In the genomic region with DNA sequence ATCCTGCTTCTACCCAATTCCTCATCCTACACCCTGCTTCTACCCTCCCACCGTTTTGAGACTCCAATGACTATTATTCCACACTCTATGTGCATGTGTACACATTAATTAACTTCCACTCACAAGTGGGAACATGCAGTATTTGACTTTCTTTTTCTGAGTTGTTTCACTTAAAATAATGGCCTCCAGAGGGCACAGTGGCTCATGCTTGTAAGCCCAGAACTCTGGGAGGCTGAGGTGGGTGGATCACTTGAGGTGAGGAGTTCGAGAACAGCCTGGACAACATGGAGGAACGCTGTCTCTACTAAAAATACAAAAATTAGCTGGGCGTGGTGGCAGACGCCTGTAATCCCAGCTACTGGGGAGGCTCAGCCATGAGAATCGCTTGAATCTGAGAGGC, we compare ENCODE assay signal across 12 cellular contexts.
DNase-seq lines count a peak whose midpoint lies in the region; ATAC-seq and TF ChIP-seq lines count a peak whose summit lies in the region.
"Had no signal": no experiment of that assay in that cellular context is flagged by ENCODE, and none has a peak within 500 bp of the region (broad histone marks: within the 10 kb centered on the region; RNA-seq: fewer than 3 reads in every experiment).

No MANE protein-coding gene starts in this region.

- no peak overlapping the region for H3K4me2 ChIP-seq in OCI-LY7 (ENCODE audit: low read length)

- DNase-seq in AG10803 (ENCODE audit: low read depth) (no peak), GM13977 (ENCODE audit: low spot score) (no peak), OCI-LY7 (ENCODE audit: low spot score) (peak; percentile 24), erythroblast (lab: John Stamatoyannopoulos, UW) (peak; percentile 3 to 20), NOMO-1 treated with DMSO at 0.1 percent for 48 hours (lab: John Stamatoyannopoulos, UW; ENCODE audit: unreplicated experiment) (no peak), amniotic stem cell (lab: John Stamatoyannopoulos, UW) (no peak)
- DNase-seq: activated T-cell treated with anti-CD3 and anti-CD28 coated beads for 4 hours, caudate nucleus, DMS 273 treated with DMSO at 0.1 percent for 48 hours, heart left ventricle had no signal

- no peak for TF ChIP-seq POLR2A in erythroblast (IDR thresholded peaks at IDR 0.05; ENCODE audit: low read length)

- no peaks in the 10 kb centered on the region for H4K20me1 ChIP-seq in OCI-LY7 (ENCODE audit: insufficient read depth, low read length)

- no peak overlapping the region for H2AFZ ChIP-seq in OCI-LY7 (ENCODE audit: low read length)

- in situ Hi-C loops in GM13977 (cut with MboI; ENCODE audit: low pct_unique_long_range_greater_than_20kb, low sequenced_read_pairs, unreplicated experiment) = no loop called here

- BruUV-seq in OCI-LY7 (replicated peaks; lab: Mats Ljungman, UMichigan) = no TSS peak

- no peaks in the 10 kb centered on the region for H3K9me3 ChIP-seq in OCI-LY7 (ENCODE audit: low read length)
- H3K9me3 ChIP-seq: heart left ventricle had no signal

- ATAC-seq in HG03159 (IDR thresholded peaks at IDR 0.05; ENCODE audit: unreplicated experiment) (no peak), GM19035 (IDR thresholded peaks at IDR 0.05; ENCODE audit: unreplicated experiment) (no peak)
- ATAC-seq: heart left ventricle had no signal

- POLR2A ChIA-PET in OCI-LY7 (lab: Charles Lee) = no interaction called here

- TF ChIP-seq CTCF in AG10803 (conservative IDR thresholded peaks at IDR 0.05; ENCODE audit: low read length) = peak; percentile 17
- peak; percentile 18 for TF ChIP-seq CTCF in GM13977 (IDR thresholded peaks at IDR 0.05; ENCODE audit: extremely low read depth, insufficient read depth, missing control alignments)
- peak; percentile 67 for TF ChIP-seq CTCF in OCI-LY7 (conservative IDR thresholded peaks at IDR 0.05; ENCODE audit: low read length)

- no peak overlapping the region for H3K27ac ChIP-seq in OCI-LY7 (ENCODE audit: low read depth, low read length, poor library complexity, severe bottlenecking)
- H3K27ac ChIP-seq: heart left ventricle had no signal

- H3K79me2 ChIP-seq in OCI-LY7 (ENCODE audit: insufficient read depth, low read depth, low read length) = no peaks in the 10 kb centered on the region

- H3K9me2 ChIP-seq in OCI-LY7 (ENCODE audit: insufficient read depth, low read length) = no peaks in the 10 kb centered on the region

- intact Hi-C loops in OCI-LY7 (cut with micrococcal nuclease; ENCODE audit: unreplicated experiment) = loop anchor here (10.0 kb wide), 1 partner anchor 868 kb away; no protein-coding TSS in a partner anchor

- CTCF ChIA-PET in OCI-LY7 (lab: Charles Lee; ENCODE audit: unreplicated experiment) = interaction anchor here (0.6 kb wide), 1 partner anchor 13 kb away, joined by 3 read pairs; no protein-coding TSS in a partner anchor

- H3K4me3 ChIP-seq in AG10803 (ENCODE audit: low read length) = no peak overlapping the region
- no peak overlapping the region for H3K4me3 ChIP-seq in OCI-LY7 (ENCODE audit: low read depth, low read length, poor library complexity, severe bottlenecking)
- H3K4me3 ChIP-seq: heart left ventricle had no signal

- H3K4me1 ChIP-seq in OCI-LY7 (ENCODE audit: insufficient read depth, low read length, poor library complexity, severe bottlenecking) = no peaks in the 10 kb centered on the region
- H3K4me1 ChIP-seq: heart left ventricle had no signal

- no peaks in the 10 kb centered on the region for H3K36me3 ChIP-seq in OCI-LY7 (ENCODE audit: insufficient read depth, low read length)

Comparison
In these comparisons a context has a peak if more than half of its experiments do, and no peak if none do; other contexts are left out.
1. DNase-seq: peak in OCI-LY7 (single experiment) and erythroblast (2 of 2); none in AG10803 (single experiment), GM13977 (single experiment), NOMO-1 treated with DMSO at 0.1 percent for 48 hours (single experiment) and amniotic stem cell (single experiment).
2. CTCF ChIP-seq: peak in every context shown above with its lines; median percentile 67 in OCI-LY7; 18 in GM13977; 17 in AG10803.